8 cellular contexts compared by ENCODE assay signal in genomic region chr3:19885468-19885867, GRCh38. TPM values are rescaled to one million over a fixed set of nuclear protein-coding genes. Genes with fewer than 3 reads are reported as not detected.
DNase-seq lines count a peak whose midpoint lies in the region; ATAC-seq and TF ChIP-seq lines count a peak whose summit lies in the region.

No MANE protein-coding gene starts in this region.

- ATAC-seq in esophagus mucosa: peak; percentile 27
- no peak for ATAC-seq in HG02763 (IDR thresholded peaks at IDR 0.05; ENCODE audit: unreplicated experiment)

- POLR2A ChIA-PET in HEK293T (lab: Yijun Ruan, JAX): no interaction called here

- DNase-seq in activated T-cell treated with anti-CD3 and anti-CD28 coated beads, Interleukin-2, amount 50 U/mL, for 48 hours: peak; percentile 22 to 25
- DNase-seq in activated T-cell treated with anti-CD3 and anti-CD28 coated beads, Interleukin-2, amount 50 U/mL, for 1 hour: no peak
- DNase-seq in HEK293T (ENCODE audit: extremely low spot score) (peak; percentile 40), RPMI8226 (peak; percentile 26), pons (ENCODE audit: low spot score) (peak; percentile 80), middle frontal gyrus (ENCODE audit: extremely low spot score, low spot score) (no peak)

- CTCF ChIA-PET in HEK293T (lab: Yijun Ruan, JAX): no interaction called here

TF ChIP-seq in HEK293T, 16 proteins besides CTCF, POLR2A, EP300 and RAD21:
- TF ChIP-seq ARNT (IDR thresholded peaks at IDR 0.05) (no peak), FOXK2 (IDR thresholded peaks at IDR 0.05) (no peak), ELF4 (IDR thresholded peaks at IDR 0.05) (no peak), FOXA1 (IDR thresholded peaks at IDR 0.05) (no peak), PKNOX1 (IDR thresholded peaks at IDR 0.05) (no peak), NFRKB (IDR thresholded peaks at IDR 0.05) (no peak), LEF1 (IDR thresholded peaks at IDR 0.05; ENCODE audit: borderline replicate concordance) (no peak), CTBP1 (IDR thresholded peaks at IDR 0.05; ENCODE audit: borderline replicate concordance) (no peak), TARDBP (IDR thresholded peaks at IDR 0.05) (no peak), ZNF384 (IDR thresholded peaks at IDR 0.05) (no peak)

RNA-seq across cellular contexts. Expression of gene EFHB, which starts 48.5 kb away (rescaled TPM):
- total RNA-seq in esophagus mucosa: not detected

Comparison
In these comparisons a context has a peak if more than half of its experiments do, and no peak if none do; other contexts are left out.
1. DNase-seq: peak in activated T-cell treated with anti-CD3 and anti-CD28 coated beads, Interleukin-2, amount 50 U/mL, for 48 hours (2 of 2), HEK293T (single experiment), RPMI8226 (single experiment) and pons (single experiment); none in activated T-cell treated with anti-CD3 and anti-CD28 coated beads, Interleukin-2, amount 50 U/mL, for 1 hour (single experiment) and middle frontal gyrus (single experiment).